In genomic region chr22:39518124-39518786, GRCh38 we compare ENCODE assay signal across 9 cellular contexts. TPM values are rescaled to one million over a fixed set of nuclear protein-coding genes. Genes with fewer than 3 reads are reported as not detected.
A peak's percentile ranks its signal among the peaks of the same experiment; 100 is the strongest.
DNase-seq lines count a peak whose midpoint lies in the region; ATAC-seq and TF ChIP-seq lines count a peak whose summit lies in the region.
"Had no signal": no experiment of that assay in that cellular context is flagged by ENCODE, and none has a peak within 500 bp of the region (broad histone marks: within the 10 kb centered on the region; RNA-seq: fewer than 3 reads in every experiment).

No MANE protein-coding gene starts in this region.

- no peaks in the 10 kb centered on the region for H3K9me2 ChIP-seq in SK-N-SH

- peaks cover 21% of the 10 kb centered on the region for H3F3A ChIP-seq in SK-N-SH (replicated peaks; ENCODE audit: insufficient read depth)

- ATAC-seq in SK-N-SH treated with all-trans-retinoic acid at 6 μM for 48 hours (no peak), GM21619 (IDR thresholded peaks at IDR 0.05; ENCODE audit: unreplicated experiment) (no peak)

- peaks cover 16 to 44% of the 10 kb centered on the region in 2 experiments for H3K36me3 ChIP-seq in SK-N-SH (replicated peaks in 1 of 2; ENCODE audit: control insufficient read depth in 1 of 2, insufficient read depth in 2 of 2, low read length in 1 of 2)
- H3K36me3 ChIP-seq in SK-N-MC (ENCODE audit: insufficient read depth, low read length) = peaks cover 55% of the 10 kb centered on the region
- peaks cover 61% of the 10 kb centered on the region for H3K36me3 ChIP-seq in skeletal muscle satellite cell (ENCODE audit: insufficient read depth, low read length)

- no peak for TF ChIP-seq CTCF in SK-N-SH (IDR thresholded peaks at IDR 0.05)

- H3K4me1 ChIP-seq in SK-N-SH (ENCODE audit: control insufficient read depth in 1 of 2, insufficient read depth in 2 of 2, low read depth in 1 of 2, low read length in 1 of 2) (peaks cover 8 to 16% of the 10 kb centered on the region in 2 experiments; a peak in 2 of 4 replicates), skeletal muscle satellite cell (ENCODE audit: control insufficient read depth, insufficient read depth, low read length) (peaks cover 38% of the 10 kb centered on the region)

- H3K79me2 ChIP-seq in SK-N-SH (ENCODE audit: insufficient read depth) = peaks cover 44% of the 10 kb centered on the region

- POLR2A ChIA-PET in SK-N-SH (lab: Yijun Ruan, JAX) = interaction anchor here (0.6 to 1.5 kb wide), 2 partner anchors 16 to 343 kb away, joined by 3 to 5 read pairs; partner anchors contain the start of gene MIEF1

- no peak for TF ChIP-seq EP300 in SK-N-SH (IDR thresholded peaks at IDR 0.05; ENCODE audit: borderline replicate concordance in 1 of 2, low read depth in 1 of 2, low read length in 1 of 2)

- peaks cover 24% of the 10 kb centered on the region for H4K20me1 ChIP-seq in SK-N-SH (ENCODE audit: insufficient read depth)

- no peak for TF ChIP-seq RAD21 in SK-N-SH (IDR thresholded peaks at IDR 0.05; ENCODE audit: low read length)

- peak overlapping the region in 1 of 2 experiments; percentile 92; a peak in 2 of 4 replicates for H3K27ac ChIP-seq in SK-N-SH (ENCODE audit: low read depth in 2 of 2, low read length in 1 of 2)
- H3K27ac ChIP-seq in SK-N-MC = peak overlapping the region; percentile 99; the same call in 1 of the 2 replicates

- no peak for DNase-seq in SK-N-SH
- no peak for DNase-seq in SK-N-MC (ENCODE audit: low read depth, low spot score)
- DNase-seq in fibroblast of gingiva (ENCODE audit: low read depth) = peak; percentile 41
- no peak for DNase-seq in NAMALWA (ENCODE audit: low spot score)
- no peak for DNase-seq in iPS-NIHi7 (ENCODE audit: extremely low spot score)

- H3K9me3 ChIP-seq in SK-N-SH (no peaks in the 10 kb centered on the region), SK-N-MC (ENCODE audit: low read depth, low read length) (no peaks in the 10 kb centered on the region), skeletal muscle satellite cell (replicated peaks; ENCODE audit: low read length) (no peaks in the 10 kb centered on the region)

- 66% methylated on average over 5 of the region's 5 CpGs for WGBS in SK-N-SH (ENCODE audit: low lambda C conversion rate)

- H2AFZ ChIP-seq in SK-N-SH (ENCODE audit: low read depth) = no peak overlapping the region

- no peak overlapping the region for H3K9ac ChIP-seq in SK-N-SH
- H3K9ac ChIP-seq in SK-N-MC (ENCODE audit: insufficient read length) = peak overlapping the region; percentile 100
- peak overlapping the region; percentile 100 for H3K9ac ChIP-seq in skeletal muscle satellite cell (ENCODE audit: low read depth, low read length)

- H3K4me3 ChIP-seq in SK-N-SH (ENCODE audit: low read depth in 2 of 2, low read length in 1 of 2) = no peak overlapping the region
- peak overlapping the region; percentile 96; the same call in 1 of the 2 replicates for H3K4me3 ChIP-seq in SK-N-MC
- peak overlapping the region; percentile 89 for H3K4me3 ChIP-seq in skeletal muscle satellite cell (ENCODE audit: low read length)

- CTCF ChIA-PET in SK-N-SH (lab: Yijun Ruan, JAX) = interaction anchor here (1.4 to 3.0 kb wide), 4 partner anchors 8 to 26 kb away, joined by 3 to 18 read pairs (median 6); no protein-coding TSS in a partner anchor

- H3K4me2 ChIP-seq in SK-N-SH = peak overlapping the region; percentile 76; the same call in 1 of the 2 replicates
- peak overlapping the region; percentile 95 for H3K4me2 ChIP-seq in skeletal muscle satellite cell (ENCODE audit: low read length)

- H3K27me3 ChIP-seq in SK-N-SH (ENCODE audit: insufficient read depth) (no peaks in the 10 kb centered on the region), skeletal muscle satellite cell (ENCODE audit: control insufficient read depth, insufficient read depth, low read length) (no peaks in the 10 kb centered on the region)

TF ChIP-seq in SK-N-SH, 30 proteins besides CTCF, POLR2A, EP300 and RAD21 (continues in another document):
- no peak for TF ChIP-seq ZBTB33 (IDR thresholded peaks at IDR 0.05; ENCODE audit: borderline replicate concordance, low read depth)
- no peak for TF ChIP-seq FOSL2 (IDR thresholded peaks at IDR 0.05; ENCODE audit: borderline replicate concordance, low read depth)
- no peak for TF ChIP-seq PBX3 (IDR thresholded peaks at IDR 0.05)
- no peak for TF ChIP-seq NFIC (IDR thresholded peaks at IDR 0.05; ENCODE audit: borderline replicate concordance)
- no peak for TF ChIP-seq EZH2phosphoT487 (IDR thresholded peaks at IDR 0.05; ENCODE audit: borderline replicate concordance, low read depth)
- TF ChIP-seq MAX (IDR thresholded peaks at IDR 0.05; ENCODE audit: low read depth) = no peak

TF ChIP-seq in SK-N-SH treated with all-trans-retinoic acid at 6 μM for 48 hours, 23 proteins besides CTCF, POLR2A, EP300 and RAD21:
- no peak for TF ChIP-seq ZNF8 (CRISPR knock-in tag; IDR thresholded peaks at IDR 0.05)
- no peak for TF ChIP-seq SNAI2 (CRISPR knock-in tag; IDR thresholded peaks at IDR 0.05)
- no peak for TF ChIP-seq ZFP30 (CRISPR knock-in tag; IDR thresholded peaks at IDR 0.05)

RNA-seq across cellular contexts. Expression of gene ATF4, which starts 2.1 kb away (rescaled TPM):
- 375 and 436 TPM in 2 replicates for polyA plus RNA-seq in SK-N-SH (2012; rRNA removed)
- polyA plus RNA-seq in SK-N-SH (2012; cell fraction: cytosol; rRNA removed) = 311 and 361 TPM in 2 replicates
- 604 and 658 TPM in 2 replicates for polyA plus RNA-seq in SK-N-SH (2012; cell fraction: nucleus; rRNA removed)
- total RNA-seq in skeletal muscle satellite cell (2012; rRNA removed) = 164 and 266 TPM in 2 replicates

RNA-seq across cellular contexts. Expression of gene RPS19BP1, which starts 14.3 kb away (rescaled TPM):
- polyA plus RNA-seq in SK-N-SH (2012; rRNA removed) = 77.3 and 97.2 TPM in 2 replicates
- polyA plus RNA-seq in SK-N-SH (2012; cell fraction: cytosol; rRNA removed) = 67.1 and 75.9 TPM in 2 replicates
- 48.9 and 89.0 TPM in 2 replicates for polyA plus RNA-seq in SK-N-SH (2012; cell fraction: nucleus; rRNA removed)
- 45.2 and 62.4 TPM in 2 replicates for total RNA-seq in skeletal muscle satellite cell (2012; rRNA removed)

RNA-seq across cellular contexts. Expression of gene MIEF1, which starts 16.2 kb away (rescaled TPM):
- 7.5 and 7.7 TPM in 2 replicates for polyA plus RNA-seq in SK-N-SH (2012; rRNA removed)
- polyA plus RNA-seq in SK-N-SH (2012; cell fraction: cytosol; rRNA removed) = 6.2 and 7.6 TPM in 2 replicates
- 7.8 and 8.4 TPM in 2 replicates for polyA plus RNA-seq in SK-N-SH (2012; cell fraction: nucleus; rRNA removed)
- 33.6 and 33.7 TPM in 2 replicates for total RNA-seq in skeletal muscle satellite cell (2012; rRNA removed)

RNA-seq across cellular contexts. Expression of gene CACNA1I, which starts 52.3 kb away (rescaled TPM):
- under 0.01 TPM in 1 of 2 replicates, not detected in the other for polyA plus RNA-seq in SK-N-SH (2012; rRNA removed)
- under 0.01 TPM in 1 of 2 replicates, not detected in the other for polyA plus RNA-seq in SK-N-SH (2012; cell fraction: cytosol; rRNA removed)
- 0.01 and 0.02 TPM in 2 replicates for polyA plus RNA-seq in SK-N-SH (2012; cell fraction: nucleus; rRNA removed)
- total RNA-seq in skeletal muscle satellite cell (2012; rRNA removed) = not detected in 2 replicates
- total RNA-seq: glomerular endothelial cell had no signal

Comparison
In these comparisons a context has a peak if more than half of its experiments do, and no peak if none do; other contexts are left out.
1. H3K4me3 ChIP-seq: peak in SK-N-MC (single experiment) and skeletal muscle satellite cell (single experiment); none in SK-N-SH (0 of 2).